Comparison of ENCODE assay signal across 8 cellular contexts in genomic region chr13:39602277-39602613, GRCh38. TPM values are rescaled to one million over a fixed set of nuclear protein-coding genes. Genes with fewer than 3 reads are reported as not detected.
DNase-seq lines count a peak whose midpoint lies in the region; ATAC-seq and TF ChIP-seq lines count a peak whose summit lies in the region.

No MANE protein-coding gene starts in this region.

- POLR2A ChIA-PET in activated B cell treated with CpG ODN at 0.5 μM for 24 hours (lab: Charles Lee) = no interaction called here

- H3K4me3 ChIP-seq in left ventricle myocardium inferior = peak overlapping the region; percentile 85
- H3K4me3 ChIP-seq in iPS-18a (ENCODE audit: low read length) = peak overlapping the region; percentile 83
- H3K4me3 ChIP-seq in thymus (ENCODE audit: low read length) = peak overlapping the region; percentile 56

- H3K27ac ChIP-seq in left ventricle myocardium inferior (replicated peaks) (peak overlapping the region; percentile 95), iPS-18a (ENCODE audit: low read length) (no peak overlapping the region), thymus (ENCODE audit: low read depth) (no peak overlapping the region)

- ATAC-seq in left cardiac atrium (no peak), HG03039 (IDR thresholded peaks at IDR 0.05; ENCODE audit: unreplicated experiment) (peak; percentile 8), activated B cell treated with CpG ODN at 0.5 μM for 24 hours (ENCODE audit: low read depth) (no peak)

- H3K27ac Mint-ChIP-seq in activated B cell treated with CpG ODN at 0.5 μM for 24 hours = no peak overlapping the region

- H3K27me3 ChIP-seq in left ventricle myocardium inferior (ENCODE audit: low read depth) = no peaks in the 10 kb centered on the region
- H3K27me3 ChIP-seq in iPS-18a (ENCODE audit: control insufficient read depth, insufficient read depth, low read length) = peaks cover 42% of the 10 kb centered on the region
- H3K27me3 ChIP-seq in thymus (ENCODE audit: control insufficient read depth, insufficient read depth) = peaks cover 22% of the 10 kb centered on the region

- CTCF ChIA-PET in activated B cell treated with CpG ODN at 0.5 μM for 24 hours (lab: Charles Lee) = interaction anchor here (1.0 kb wide), 1 partner anchor 9 kb away, joined by 3 read pairs; no protein-coding TSS in a partner anchor

- WGBS in thymus = under 1% methylated on average over 11 of the region's 11 CpGs

- peaks cover 33% of the 10 kb centered on the region for H3K27me3 Mint-ChIP-seq in activated B cell treated with CpG ODN at 0.5 μM for 24 hours

- peaks cover 13% of the 10 kb centered on the region for H3K4me1 Mint-ChIP-seq in activated B cell treated with CpG ODN at 0.5 μM for 24 hours

- DNase-seq in left ventricle myocardium inferior = no peak
- no peak for DNase-seq in left cardiac atrium
- no peak for DNase-seq in activated B cell treated with CpG ODN at 0.5 μM for 24 hours
- DNase-seq in D341Med (ENCODE audit: low spot score) = no peak
- no peak for DNase-seq in AG08396 (ENCODE audit: low spot score)

- no peak for TF ChIP-seq CTCF in left ventricle myocardium inferior (IDR thresholded peaks at IDR 0.05; ENCODE audit: borderline replicate concordance)
- no peak for TF ChIP-seq CTCF in activated B cell treated with CpG ODN at 0.5 μM for 24 hours (IDR thresholded peaks at IDR 0.05)

- H3K36me3 ChIP-seq in left ventricle myocardium inferior (no peaks in the 10 kb centered on the region), iPS-18a (ENCODE audit: control insufficient read depth, low read depth, low read length) (no peaks in the 10 kb centered on the region), thymus (ENCODE audit: control insufficient read depth, insufficient read depth) (no peaks in the 10 kb centered on the region)

- H3K4me1 ChIP-seq in left ventricle myocardium inferior (peaks cover 70% of the 10 kb centered on the region), iPS-18a (ENCODE audit: control insufficient read depth, low read depth, low read length) (peaks cover 12% of the 10 kb centered on the region), thymus (ENCODE audit: control insufficient read depth, insufficient read depth, low read length) (peaks cover 3% of the 10 kb centered on the region)

- H3K4me3 Mint-ChIP-seq in activated B cell treated with CpG ODN at 0.5 μM for 24 hours = peak overlapping the region; percentile 73

- peak overlapping the region; percentile 42 for H3K9ac ChIP-seq in iPS-18a (ENCODE audit: low read length)

- H3K36me3 Mint-ChIP-seq in activated B cell treated with CpG ODN at 0.5 μM for 24 hours (ENCODE audit: low read depth) = no peaks in the 10 kb centered on the region

- intact Hi-C loops in left ventricle myocardium inferior (cut with micrococcal nuclease) (loop anchor here (5.0 kb wide), 1 partner anchor 185 kb away; no protein-coding TSS in a partner anchor), left cardiac atrium (cut with DNase I) (loop anchor here (5.0 kb wide), 2 partner anchors 190 to 550 kb away; no protein-coding TSS in a partner anchor), activated B cell treated with CpG ODN at 0.5 μM for 24 hours (cut with micrococcal nuclease) (no loop called here)

- H3K9me3 ChIP-seq in left ventricle myocardium inferior (replicated peaks) (no peaks in the 10 kb centered on the region), iPS-18a (ENCODE audit: control insufficient read depth, low read depth, low read length) (no peaks in the 10 kb centered on the region), thymus (ENCODE audit: control insufficient read depth) (peaks cover 1% of the 10 kb centered on the region)

- no peaks in the 10 kb centered on the region for H3K9me3 Mint-ChIP-seq in activated B cell treated with CpG ODN at 0.5 μM for 24 hours

RNA-seq across cellular contexts. Expression of gene LHFPL6, which starts 0.7 kb away (rescaled TPM):
- total RNA-seq in left ventricle myocardium inferior (51.4 TPM), left cardiac atrium (10 to 100 TPM; 58.2 to 67.2 TPM), activated B cell treated with CpG ODN at 0.5 μM for 24 hours (0.13 and 0.20 TPM in 2 replicates)
- 14.9 TPM for polyA plus RNA-seq in thymus

RNA-seq across cellular contexts. Expression of gene COG6, which starts 53.2 kb away (rescaled TPM):
- 33.4 TPM for total RNA-seq in left ventricle myocardium inferior
- total RNA-seq in left cardiac atrium = 10 to 100 TPM; 25.5 to 32.2 TPM
- 28.9 and 29.6 TPM in 2 replicates for total RNA-seq in activated B cell treated with CpG ODN at 0.5 μM for 24 hours
- polyA plus RNA-seq in thymus = 12.9 TPM

Comparison
In these comparisons a context has a peak if more than half of its experiments do, and no peak if none do; other contexts are left out.
1. RNA of gene LHFPL6, which starts 0.7 kb away (total RNA-seq): 58.2 to 67.2 TPM in left cardiac atrium and 51.4 TPM in left ventricle myocardium inferior (single experiment); 0.13 to 0.20 TPM in activated B cell treated with CpG ODN at 0.5 μM for 24 hours; every median in the first group is over 10 times any median in the second.
2. Peak in every context shown above with its lines, with median percentiles within 50 percentile points of each other: H3K4me3 ChIP-seq.